ENCODE assay signal across 1 cellular context in genomic region chrX:113950081-113950678, GRCh38.
TF ChIP-seq lines count a peak whose summit lies in the region.

No MANE protein-coding gene starts in this region.

TF ChIP-seq in GM23338, 12 proteins besides CTCF, POLR2A, EP300 and RAD21:
- no peak for TF ChIP-seq ZNF331 (CRISPR knock-in tag; IDR thresholded peaks at IDR 0.05; ENCODE audit: low read depth)
